ENCODE assay signal across 15 cellular contexts in the genomic region with DNA sequence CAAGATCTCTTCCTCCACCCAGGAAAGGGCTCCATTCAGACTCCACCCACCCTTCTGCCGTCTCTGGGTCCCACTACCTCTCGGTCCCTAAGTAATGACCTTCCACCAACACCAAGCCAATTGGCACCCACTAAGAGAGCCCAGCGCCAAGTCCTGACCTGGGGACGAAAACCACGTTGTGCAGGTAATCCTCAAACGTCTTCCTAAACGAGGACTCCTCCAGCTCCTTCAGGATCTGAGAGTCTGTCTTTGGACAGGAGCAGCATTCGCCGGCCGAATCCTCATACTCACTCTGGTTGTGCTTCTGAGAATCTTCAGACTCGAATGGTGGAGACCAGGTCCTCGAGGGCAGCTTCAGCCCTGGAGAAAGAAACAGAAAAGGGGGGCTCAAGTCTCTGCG.
DNase-seq lines count a peak whose midpoint lies in the region; ATAC-seq, FAIRE-seq and TF ChIP-seq lines count a peak whose summit lies in the region.
"Had no signal": no experiment of that assay in that cellular context is flagged by ENCODE, and none has a peak within 500 bp of the region (broad histone marks: within the 10 kb centered on the region; RNA-seq: fewer than 3 reads in every experiment).

No MANE protein-coding gene starts in this region.

- no peaks in the 10 kb centered on the region for H3K4me1 Mint-ChIP-seq in nephron progenitor cell
- peaks cover 0 to 2% (median under 1%) of the 10 kb centered on the region in 4 donors for H3K4me1 Mint-ChIP-seq in CD4-positive, alpha-beta memory T cell

- in situ Hi-C loops in GM12878 (cut with MboI), result no loop called here

- no peak for TF ChIP-seq POLR2A in GM12878 (IDR thresholded peaks at IDR 0.05; ENCODE audit: low read depth, low read length)

- SMC1A ChIA-PET in GM12878 (lab: Charles Lee; ENCODE audit: uncharacterized antibody, unreplicated experiment), result interaction anchor here (0.7 kb wide), 1 partner anchor 23 kb away, joined by 3 read pairs; no protein-coding TSS in a partner anchor

- no peak overlapping the region for H3K4me3 ChIP-seq in BLaER1
- H3K4me3 ChIP-seq in GM12878, result no peak overlapping the region
- no peak overlapping the region for H3K4me3 ChIP-seq in CD4-positive, alpha-beta memory T cell (ENCODE audit: low read length in 2 of 2)
- H3K4me3 ChIP-seq: spleen had no signal

- H3K27me3 ChIP-seq in BLaER1, result no peaks in the 10 kb centered on the region
- H3K27me3 ChIP-seq in GM12878 (replicated peaks in 1 of 2; ENCODE audit: control insufficient read depth in 2 of 2, insufficient read depth in 2 of 2, low read length in 1 of 2), result no peaks in the 10 kb centered on the region
- H3K27me3 ChIP-seq in CD4-positive, alpha-beta memory T cell (ENCODE audit: insufficient read depth, low read length), result no peaks in the 10 kb centered on the region
- H3K27me3 ChIP-seq: spleen had no signal

- TF ChIP-seq EP300 in GM12878 (IDR thresholded peaks at IDR 0.05; ENCODE audit: borderline replicate concordance in 1 of 2, control insufficient read depth in 1 of 2, low read depth in 2 of 2, low read length in 2 of 2), result no peak

- H3K36me3 ChIP-seq in BLaER1 (peaks cover 94% of the 10 kb centered on the region), GM12878 (ENCODE audit: control insufficient read depth in 2 of 2, insufficient read depth in 2 of 2, low read length in 1 of 2) (peaks cover 0 to 6% of the 10 kb centered on the region in 2 experiments; a peak in 3 of 4 replicates)
- no peaks in the 10 kb centered on the region for H3K36me3 ChIP-seq in CD4-positive, alpha-beta memory T cell (ENCODE audit: insufficient read depth, low read length)

- H3K4me2 ChIP-seq in BLaER1, result no peak overlapping the region
- H3K4me2 ChIP-seq in GM12878 (ENCODE audit: control insufficient read depth, insufficient read depth), result no peak overlapping the region

- H3K9ac ChIP-seq in BLaER1 (no peak overlapping the region), GM12878 (ENCODE audit: control insufficient read depth, insufficient read depth, low read length) (no peak overlapping the region)

- TF ChIP-seq CTCF in GM12878 (IDR thresholded peaks at IDR 0.05 in 2 of 3, conservative IDR thresholded peaks at IDR 0.05 in 1 of 3; ENCODE audit: control insufficient read depth in 2 of 3, extremely low read depth in 1 of 3, insufficient read depth in 1 of 3, low read depth in 3 of 3, low read length in 3 of 3), result no peak
- TF ChIP-seq CTCF in nephron progenitor cell (IDR thresholded peaks at IDR 0.05), result no peak

- H2AFZ ChIP-seq in GM12878 (ENCODE audit: control insufficient read depth, low read depth, low read length), result no peak overlapping the region

- no peak for TF ChIP-seq RAD21 in GM12878 (IDR thresholded peaks at IDR 0.05; ENCODE audit: insufficient read depth, low read depth, low read length)

- ATAC-seq in GM12878, result no peak
- ATAC-seq: activated CD4-positive, CD25-positive, alpha-beta regulatory T cell treated with anti-CD3 and anti-CD28 coated beads, Interleukin-2, amount 50 U/mL, for 24 hours had no signal

- no peak for FAIRE-seq in GM12878 (lab: Jason Lieb, UNC)
- FAIRE-seq: GM19239 had no signal

- 88% methylated on average over 13 of the region's 13 CpGs for WGBS in GM12878 (ENCODE audit: insufficient coverage, insufficient replicate concordance, low lambda C conversion rate, missing lambda C conversion rate)

- DNase-seq in ELR (ENCODE audit: low read depth), result peak; percentile 33
- DNase-seq in GM12878 (ENCODE audit: low read depth, low spot score), result no peak
- peak; percentile 15 for DNase-seq in nephron progenitor cell
- DNase-seq in NCI-H2107 treated with DMSO at 0.1 percent for 48 hours (lab: John Stamatoyannopoulos, UW; ENCODE audit: unreplicated experiment), result no peak
- DNase-seq in CD4-positive, alpha-beta memory T cell, result no peak
- no peak for DNase-seq in NCI-H524 (lab: John Stamatoyannopoulos, UW)
- DNase-seq: cerebellar nuclear complex, COR-L47, NCI-H187 treated with DMSO at 0.1 percent for 48 hours, NCI-H526 treated with DMSO at 0.1 percent for 48 hours, spleen had no signal

- 0 out of 2 replicates have a peak overlapping the region, but pooled peaks have one; percentile 53 for H3K27ac ChIP-seq in BLaER1
- H3K27ac ChIP-seq in GM12878 (ENCODE audit: control insufficient read depth, insufficient read depth), result no peak overlapping the region
- H3K27ac ChIP-seq in CD4-positive, alpha-beta memory T cell (ENCODE audit: low read depth, low read length), result no peak overlapping the region
- H3K27ac ChIP-seq: RWPE1 had no signal

- peaks cover 2% of the 10 kb centered on the region for H3K27me3 Mint-ChIP-seq in nephron progenitor cell (ENCODE audit: low read depth, poor library complexity)
- peaks cover 0 to 1% of the 10 kb centered on the region in 2 donors for H3K27me3 Mint-ChIP-seq in CD4-positive, alpha-beta memory T cell

- CTCF ChIA-PET in GM12878 (lab: Yijun Ruan, JAX), result interaction anchor here (1.1 kb wide), 1 partner anchor 173 kb away, joined by 5 read pairs; no protein-coding TSS in a partner anchor
- CTCF ChIA-PET in CD4-positive, alpha-beta memory T cell (lab: Charles Lee; ENCODE audit: partially characterized antibody), result interaction anchor here (1.1 to 4.6 kb wide), 2 partner anchors 39 to 187 kb away, joined by 4 to 40 read pairs; no protein-coding TSS in a partner anchor

- H3K4me3 Mint-ChIP-seq in nephron progenitor cell, result no peak overlapping the region
- H3K4me3 Mint-ChIP-seq in CD4-positive, alpha-beta memory T cell, result peak overlapping the region in 1 of 8 donors; percentile 52

- BruUV-seq in GM12878 (replicated peaks; lab: Mats Ljungman, UMichigan), result no TSS peak

- no peaks in the 10 kb centered on the region for H3K79me2 ChIP-seq in GM12878 (ENCODE audit: control insufficient read depth, insufficient read depth, low read length)

- RAD21 ChIA-PET in GM12878 (lab: Charles Lee; ENCODE audit: unreplicated experiment), result interaction anchor here (0.6 to 1.0 kb wide), 2 partner anchors 105 to 142 kb away, joined by 3 read pairs; a partner anchor contains a TSS

- H3K4me1 ChIP-seq in BLaER1 (peaks cover 71% of the 10 kb centered on the region), GM12878 (ENCODE audit: control insufficient read depth, insufficient read depth, low read length) (no peaks in the 10 kb centered on the region)
- H3K4me1 ChIP-seq in CD4-positive, alpha-beta memory T cell (ENCODE audit: insufficient read depth, low read length), result no peaks in the 10 kb centered on the region

- POLR2A ChIA-PET in GM12878 (lab: Charles Lee), result interaction anchor here (0.9 kb wide), 1 partner anchor 25 kb away, joined by 3 read pairs; no protein-coding TSS in a partner anchor
- POLR2A ChIA-PET in CD4-positive, alpha-beta memory T cell (lab: Charles Lee; ENCODE audit: partially characterized antibody), result no interaction called here

- no peaks in the 10 kb centered on the region for H4K20me1 ChIP-seq in BLaER1
- no peaks in the 10 kb centered on the region for H4K20me1 ChIP-seq in GM12878 (ENCODE audit: control insufficient read depth, insufficient read depth)

- H3K9me3 ChIP-seq in BLaER1 (no peaks in the 10 kb centered on the region), GM12878 (replicated peaks; ENCODE audit: control insufficient read depth, insufficient read depth, low read length) (no peaks in the 10 kb centered on the region)
- H3K9me3 ChIP-seq in CD4-positive, alpha-beta memory T cell (ENCODE audit: control insufficient read depth in 1 of 2, low read length in 2 of 2), result no peaks in the 10 kb centered on the region
- H3K9me3 ChIP-seq: spleen had no signal

- peaks cover 18% of the 10 kb centered on the region for H3K36me3 Mint-ChIP-seq in nephron progenitor cell (ENCODE audit: low read depth)
- H3K36me3 Mint-ChIP-seq in CD4-positive, alpha-beta memory T cell, result no peaks in the 10 kb centered on the region

- H3K9me3 Mint-ChIP-seq in nephron progenitor cell, result no peaks in the 10 kb centered on the region
- peaks cover 0 to 1% (median 0%) of the 10 kb centered on the region in 8 donors for H3K9me3 Mint-ChIP-seq in CD4-positive, alpha-beta memory T cell

- no peak overlapping the region for H3K27ac Mint-ChIP-seq in nephron progenitor cell
- peak overlapping the region in 1 of 7 donors; percentile 57 for H3K27ac Mint-ChIP-seq in CD4-positive, alpha-beta memory T cell

- intact Hi-C loops in GM12878 (cut with micrococcal nuclease; ENCODE audit: unreplicated experiment), result no loop called here
- intact Hi-C loops in CD4-positive, alpha-beta memory T cell (cut with micrococcal nuclease), result no loop called here

TF ChIP-seq in GM12878, 131 proteins besides CTCF, POLR2A, EP300 and RAD21:
- 0 out of 2 replicates have a peak, but pooled peaks have one; percentile 17 for TF ChIP-seq IKZF1 (conservative IDR thresholded peaks at IDR 0.05)
- TF ChIP-seq, protein P1, sequence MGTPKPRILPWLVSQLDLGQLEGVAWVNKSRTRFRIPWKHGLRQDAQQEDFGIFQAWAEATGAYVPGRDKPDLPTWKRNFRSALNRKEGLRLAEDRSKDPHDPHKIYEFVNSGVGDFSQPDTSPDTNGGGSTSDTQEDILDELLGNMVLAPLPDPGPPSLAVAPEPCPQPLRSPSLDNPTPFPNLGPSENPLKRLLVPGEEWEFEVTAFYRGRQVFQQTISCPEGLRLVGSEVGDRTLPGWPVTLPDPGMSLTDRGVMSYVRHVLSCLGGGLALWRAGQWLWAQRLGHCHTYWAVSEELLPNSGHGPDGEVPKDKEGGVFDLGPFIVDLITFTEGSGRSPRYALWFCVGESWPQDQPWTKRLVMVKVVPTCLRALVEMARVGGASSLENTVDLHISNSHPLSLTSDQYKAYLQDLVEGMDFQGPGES (IDR thresholded peaks at IDR 0.05), result no peak

Comparison
In these comparisons a context has a peak if more than half of its experiments do, and no peak if none do; other contexts are left out.
1. DNase-seq: peak in ELR (single experiment) and nephron progenitor cell (single experiment); none in GM12878 (single experiment), NCI-H2107 treated with DMSO at 0.1 percent for 48 hours (single experiment), CD4-positive, alpha-beta memory T cell (0 of 5) and NCI-H524 (0 of 2).